11 cellular contexts compared by ENCODE assay signal in the genomic region with DNA sequence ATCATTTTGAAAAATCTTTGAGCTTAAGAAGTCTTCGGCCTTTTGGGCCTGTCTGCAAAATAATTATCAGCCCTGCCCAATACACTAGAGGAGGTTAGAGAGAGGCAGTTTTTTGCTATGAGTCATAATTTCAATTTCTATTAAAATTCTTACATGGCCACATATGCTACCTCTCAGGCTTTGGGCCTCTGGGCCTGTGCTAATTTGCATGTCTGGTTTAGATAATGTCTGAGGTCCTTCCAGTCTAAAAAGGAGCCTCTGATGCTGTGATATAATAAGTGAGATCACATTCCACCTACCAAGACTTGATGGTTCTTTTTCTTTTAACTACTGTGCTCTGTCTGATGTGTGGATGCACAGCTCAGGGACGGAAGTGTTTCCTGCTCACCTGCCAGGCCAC.
DNase-seq lines count a peak whose midpoint lies in the region; ATAC-seq and TF ChIP-seq lines count a peak whose summit lies in the region.
"Had no signal": no experiment of that assay in that cellular context is flagged by ENCODE, and none has a peak within 500 bp of the region (broad histone marks: within the 10 kb centered on the region; RNA-seq: fewer than 3 reads in every experiment).

No MANE protein-coding gene starts in this region.

- no peak for TF ChIP-seq CTCF in CD14-positive monocyte (IDR thresholded peaks at IDR 0.05)

- DNase-seq in A172 (ENCODE audit: low spot score) (peak; percentile 30), NCI-H526 treated with DMSO at 0.1 percent for 48 hours (lab: John Stamatoyannopoulos, UW) (peak; percentile 61), CD14-positive monocyte (ENCODE audit: low spot score) (no peak), kidney tubule cell (ENCODE audit: low spot score) (no peak), DMS79 treated with DMSO at 0.1 percent for 48 hours (lab: John Stamatoyannopoulos, UW) (no peak)
- DNase-seq in activated CD4-positive, alpha-beta T cell treated with anti-CD3 and anti-CD28 coated beads for 36 hours, result no peak
- DNase-seq: AML-193, T-helper 1 cell had no signal

- POLR2A ChIA-PET in activated CD4-positive, alpha-beta T cell treated with anti-CD3 and anti-CD28 coated beads for 36 hours (lab: Charles Lee), result no interaction called here

- peak; percentile 98 for ATAC-seq in GM18873 (IDR thresholded peaks at IDR 0.05; ENCODE audit: low FRiP score, unreplicated experiment)
- peak; percentile 97 for ATAC-seq in HG02798 (IDR thresholded peaks at IDR 0.05; ENCODE audit: poor library complexity, unreplicated experiment)
- ATAC-seq in activated CD4-positive, alpha-beta T cell treated with anti-CD3 and anti-CD28 coated beads for 36 hours, result no peak

- H3K4me1 Mint-ChIP-seq in CD14-positive monocyte, result peaks cover 9% of the 10 kb centered on the region
- H3K4me1 Mint-ChIP-seq in activated CD4-positive, alpha-beta T cell treated with anti-CD3 and anti-CD28 coated beads for 36 hours, result peaks cover 10% of the 10 kb centered on the region

- intact Hi-C loops in CD14-positive monocyte (cut with micrococcal nuclease), result no loop called here
- intact Hi-C loops in activated CD4-positive, alpha-beta T cell treated with anti-CD3 and anti-CD28 coated beads for 36 hours (cut with DNase I, micrococcal nuclease), result no loop called here

- CTCF ChIA-PET in activated CD4-positive, alpha-beta T cell treated with anti-CD3 and anti-CD28 coated beads for 36 hours (lab: Charles Lee), result no interaction called here

- no peak overlapping the region for H3K4me3 Mint-ChIP-seq in CD14-positive monocyte
- H3K4me3 Mint-ChIP-seq in activated CD4-positive, alpha-beta T cell treated with anti-CD3 and anti-CD28 coated beads for 36 hours, result no peak overlapping the region
- H3K4me3 Mint-ChIP-seq: brain had no signal

- H3K9me3 Mint-ChIP-seq in CD14-positive monocyte, result no peaks in the 10 kb centered on the region
- H3K9me3 Mint-ChIP-seq in activated CD4-positive, alpha-beta T cell treated with anti-CD3 and anti-CD28 coated beads for 36 hours (ENCODE audit: low read depth), result no peaks in the 10 kb centered on the region
- H3K9me3 Mint-ChIP-seq: brain had no signal

- peak overlapping the region in 2 of 7 donors; percentile 37 to 51 for H3K27ac Mint-ChIP-seq in CD14-positive monocyte
- H3K27ac Mint-ChIP-seq in activated CD4-positive, alpha-beta T cell treated with anti-CD3 and anti-CD28 coated beads for 36 hours, result no peak overlapping the region
- H3K27ac Mint-ChIP-seq: brain had no signal

- H3K36me3 Mint-ChIP-seq in CD14-positive monocyte, result peaks cover 84 to 91% of the 10 kb centered on the region in 2 donors
- peaks cover 19% of the 10 kb centered on the region for H3K36me3 Mint-ChIP-seq in activated CD4-positive, alpha-beta T cell treated with anti-CD3 and anti-CD28 coated beads for 36 hours (ENCODE audit: low read depth)
- H3K36me3 Mint-ChIP-seq: brain had no signal

- H3K27me3 Mint-ChIP-seq in CD14-positive monocyte (ENCODE audit: low read depth in 3 of 3), result no peaks in the 10 kb centered on the region
- H3K27me3 Mint-ChIP-seq in activated CD4-positive, alpha-beta T cell treated with anti-CD3 and anti-CD28 coated beads for 36 hours, result no peaks in the 10 kb centered on the region

Comparison
In these comparisons a context has a peak if more than half of its experiments do, and no peak if none do; other contexts are left out.
1. DNase-seq: peak in A172 (single experiment) and NCI-H526 treated with DMSO at 0.1 percent for 48 hours (single experiment); none in CD14-positive monocyte (single experiment), activated CD4-positive, alpha-beta T cell treated with anti-CD3 and anti-CD28 coated beads for 36 hours (single experiment), kidney tubule cell (single experiment) and DMS79 treated with DMSO at 0.1 percent for 48 hours (single experiment).